In genomic region chr19:4548238-4548584, GRCh38 we compare ENCODE assay signal across 28 cellular contexts. TPM values are rescaled to one million over a fixed set of nuclear protein-coding genes. Genes with fewer than 3 reads are reported as not detected.
"Had no signal": no experiment of that assay in that cellular context is flagged by ENCODE, and none has a peak within 500 bp of the region (broad histone marks: within the 10 kb centered on the region; RNA-seq: fewer than 3 reads in every experiment).

No MANE protein-coding gene starts in this region.

- H3K4me1 Mint-ChIP-seq: activated CD4-positive, alpha-beta T cell treated with anti-CD3 and anti-CD28 coated beads, Interleukin-2, amount 10 ng/mL, durations not matched to agents 24 days and 14 days had no signal

- ATAC-seq: activated CD8-positive, alpha-beta T cell treated with anti-CD3 and anti-CD28 coated beads, Interleukin-2, amount 10 ng/mL, durations not matched to agents 7 days and 5 days had no signal

- H3K36me3 Mint-ChIP-seq: activated naive CD4-positive, alpha-beta T cell treated with anti-CD3 and anti-CD28 coated beads, Interleukin-2, amount 50 U/mL, for 72 hours had no signal

- H3K27ac Mint-ChIP-seq: activated CD4-positive, alpha-beta T cell treated with anti-CD3 and anti-CD28 coated beads, Interleukin-2, amount 10 ng/mL, durations not matched to agents 24 days and 14 days; activated CD8-positive, alpha-beta T cell treated with anti-CD3 and anti-CD28 coated beads, Interleukin-2, amount 10 ng/mL, durations not matched to agents 7 days and 5 days; activated naive CD4-positive, alpha-beta T cell treated with anti-CD3 and anti-CD28 coated beads for 36 hours; activated naive CD4-positive, alpha-beta T cell treated with anti-CD3 and anti-CD28 coated beads, Interleukin-2, amount 50 U/mL, for 72 hours; activated T-helper 1 cell treated with anti-CD3 and anti-CD28 coated beads, Interleukin-12 subunit alpha, Interleukin-12 subunit beta, Interleukin-2, Interleukin-4 antibody, amounts not matched to agents 30 ng/mL and 10 ng/mL and 1 ng/mL, durations not matched to agents 14 hours and 24 hours and 36 hours had no signal

- H3K4me3 Mint-ChIP-seq: activated CD4-positive, alpha-beta T cell treated with anti-CD3 and anti-CD28 coated beads, Interleukin-2, amount 10 ng/mL, durations not matched to agents 24 days and 14 days; activated CD8-positive, alpha-beta T cell treated with anti-CD3 and anti-CD28 coated beads, Interleukin-2, amount 10 ng/mL, durations not matched to agents 7 days and 5 days; activated naive CD4-positive, alpha-beta T cell treated with anti-CD3 and anti-CD28 coated beads for 36 hours; activated T-cell treated with anti-CD3 and anti-CD28 coated beads, Interleukin-2, amount 50 U/mL, for 4 hours; activated T-helper 1 cell treated with anti-CD3 and anti-CD28 coated beads, Interleukin-12 subunit alpha, Interleukin-12 subunit beta, Interleukin-2, Interleukin-4 antibody, amounts not matched to agents 30 ng/mL and 10 ng/mL and 1 ng/mL, durations not matched to agents 14 hours and 24 hours and 36 hours had no signal

- H3K27me3 ChIP-seq: adrenal gland, body of pancreas, Peyer's patch had no signal

- H3K4me1 ChIP-seq: adrenal gland, breast epithelium, Peyer's patch had no signal

- H3K9me3 Mint-ChIP-seq: activated CD4-positive, alpha-beta T cell treated with anti-CD3 and anti-CD28 coated beads, Interleukin-2, amount 10 ng/mL, durations not matched to agents 24 days and 14 days; activated naive CD4-positive, alpha-beta T cell treated with anti-CD3 and anti-CD28 coated beads for 36 hours; activated T-cell treated with anti-CD3 and anti-CD28 coated beads, Interleukin-2, amount 50 U/mL, for 4 hours; activated T-helper 1 cell treated with anti-CD3 and anti-CD28 coated beads, Interleukin-12 subunit alpha, Interleukin-12 subunit beta, Interleukin-2, Interleukin-4 antibody, amounts not matched to agents 30 ng/mL and 10 ng/mL and 1 ng/mL, durations not matched to agents 14 hours and 24 hours and 36 hours had no signal

- H3K27me3 Mint-ChIP-seq: activated CD4-positive, alpha-beta T cell treated with anti-CD3 and anti-CD28 coated beads, Interleukin-2, amount 10 ng/mL, durations not matched to agents 24 days and 14 days had no signal

- DNase-seq: activated CD4-positive, alpha-beta T cell treated with anti-CD3 and anti-CD28 coated beads, Interleukin-2, amount 10 ng/mL, durations not matched to agents 24 days and 14 days; activated CD4-positive, alpha-beta T cell treated with anti-CD3 and anti-CD28 coated beads, Interleukin-2, amount 50 U/mL, for 4 hours; activated gamma-delta T cell treated with Interleukin-2 at 50 U/mL for 16 hours; activated T-cell treated with anti-CD3 and anti-CD28 coated beads for 4 hours; activated T-cell treated with anti-CD3 and anti-CD28 coated beads, Interleukin-2, amount 50 U/mL, for 4 hours; body of pancreas; NCI-H1105 treated with DMSO at 0.1 percent for 48 hours; NCI-H1436 treated with DMSO at 0.1 percent for 48 hours; NCI-H1694 treated with DMSO at 0.1 percent for 48 hours; NCI-H2029; NCI-H345; NCI-H524 treated with DMSO at 0.1 percent for 48 hours; Peyer's patch; SIG-M5; T1000; WERI-Rb-1 had no signal

- H3K27ac ChIP-seq: adrenal gland, body of pancreas, breast epithelium, Peyer's patch, WERI-Rb-1 had no signal

- H3K4me3 ChIP-seq: adrenal gland, body of pancreas, breast epithelium, Peyer's patch had no signal

- H3K36me3 ChIP-seq: breast epithelium, Peyer's patch had no signal

- H3K9me3 ChIP-seq: adrenal gland, body of pancreas, breast epithelium, Peyer's patch had no signal

RNA-seq across cellular contexts. Expression of gene LRG1, which starts 8.4 kb away (rescaled TPM):
- total RNA-seq: activated CD8-positive, alpha-beta T cell treated with anti-CD3 and anti-CD28 coated beads, Interleukin-2, amount 10 ng/mL, durations not matched to agents 7 days and 5 days had no signal

RNA-seq across cellular contexts. Expression of gene SEMA6B, which starts 11.3 kb away (rescaled TPM):
- total RNA-seq: activated CD4-positive, alpha-beta T cell treated with anti-CD3 and anti-CD28 coated beads, Interleukin-2, amount 10 ng/mL, durations not matched to agents 24 days and 14 days; activated CD8-positive, alpha-beta T cell treated with anti-CD3 and anti-CD28 coated beads, Interleukin-2, amount 10 ng/mL, durations not matched to agents 7 days and 5 days; activated naive CD4-positive, alpha-beta T cell treated with anti-CD3 and anti-CD28 coated beads, Interleukin-2, amount 50 U/mL, for 72 hours; activated T-helper 1 cell treated with anti-CD3 and anti-CD28 coated beads, Interleukin-12 subunit alpha, Interleukin-12 subunit beta, Interleukin-2, Interleukin-4 antibody, amounts not matched to agents 30 ng/mL and 10 ng/mL and 1 ng/mL, durations not matched to agents 14 hours and 24 hours and 36 hours; T-helper 1 cell treated with Interleukin-12 subunit alpha and Interleukin-12 subunit beta and Interleukin-4 antibody, amounts not matched to agents 30 ng/mL and 1 ng/mL, for 36 hours; T-helper 2 cell treated with Interferon-gamma antibody and Interleukin-4, amounts not matched to agents 100 ng/mL and 5 ng/mL, for 36 hours had no signal

RNA-seq across cellular contexts. Expression of gene PLIN5, which starts 13.2 kb away (rescaled TPM):
- total RNA-seq: activated CD4-positive, alpha-beta T cell treated with anti-CD3 and anti-CD28 coated beads, Interleukin-2, amount 10 ng/mL, durations not matched to agents 24 days and 14 days; activated CD8-positive, alpha-beta T cell treated with anti-CD3 and anti-CD28 coated beads, Interleukin-2, amount 10 ng/mL, durations not matched to agents 7 days and 5 days; activated T-helper 1 cell treated with anti-CD3 and anti-CD28 coated beads, Interleukin-12 subunit alpha, Interleukin-12 subunit beta, Interleukin-2, Interleukin-4 antibody, amounts not matched to agents 30 ng/mL and 10 ng/mL and 1 ng/mL, durations not matched to agents 14 hours and 24 hours and 36 hours; astrocyte; MCF 10A; NCI-H460; SK-MEL-5; T-helper 1 cell treated with Interleukin-12 subunit alpha and Interleukin-12 subunit beta and Interleukin-4 antibody, amounts not matched to agents 30 ng/mL and 1 ng/mL, for 36 hours; T-helper 2 cell treated with Interferon-gamma antibody and Interleukin-4, amounts not matched to agents 100 ng/mL and 5 ng/mL, for 36 hours had no signal

RNA-seq across cellular contexts. Expression of gene PLIN4, which starts 29.9 kb away (rescaled TPM):
- total RNA-seq: activated CD4-positive, alpha-beta T cell treated with anti-CD3 and anti-CD28 coated beads, Interleukin-2, amount 10 ng/mL, durations not matched to agents 24 days and 14 days; activated CD8-positive, alpha-beta T cell treated with anti-CD3 and anti-CD28 coated beads, Interleukin-2, amount 10 ng/mL, durations not matched to agents 7 days and 5 days; activated naive CD4-positive, alpha-beta T cell treated with anti-CD3 and anti-CD28 coated beads for 36 hours; activated T-helper 1 cell treated with anti-CD3 and anti-CD28 coated beads, Interleukin-12 subunit alpha, Interleukin-12 subunit beta, Interleukin-2, Interleukin-4 antibody, amounts not matched to agents 30 ng/mL and 10 ng/mL and 1 ng/mL, durations not matched to agents 14 hours and 24 hours and 36 hours; T-helper 1 cell treated with Interleukin-12 subunit alpha and Interleukin-12 subunit beta and Interleukin-4 antibody, amounts not matched to agents 30 ng/mL and 1 ng/mL, for 36 hours; T-helper 2 cell treated with Interferon-gamma antibody and Interleukin-4, amounts not matched to agents 100 ng/mL and 5 ng/mL, for 36 hours had no signal
